ENCODE assay signal across 23 cellular contexts in genomic region chr5:72607381-72607780, GRCh38.
"Had no signal": no experiment of that assay in that cellular context is flagged by ENCODE, and none has a peak within 500 bp of the region (broad histone marks: within the 10 kb centered on the region; RNA-seq: fewer than 3 reads in every experiment).

No MANE protein-coding gene starts in this region.

- H3K4me3 Mint-ChIP-seq: activated CD8-positive, alpha-beta memory T cell treated with anti-CD3 and anti-CD28 coated beads, Interleukin-2, amount 10 ng/mL, durations not matched to agents 7 days and 5 days; activated naive CD4-positive, alpha-beta T cell treated with anti-CD3 and anti-CD28 coated beads, Interleukin-2, amount 50 U/mL, for 24 hours; activated T-cell treated with anti-CD3 and anti-CD28 coated beads, Interleukin-2, amount 50 U/mL, for 24 hours; activated T-helper 1 cell treated with anti-CD3 and anti-CD28 coated beads, Interleukin-12 subunit alpha, Interleukin-12 subunit beta, Interleukin-2, Interleukin-4 antibody, amounts not matched to agents 30 ng/mL and 10 ng/mL and 1 ng/mL, durations not matched to agents 14 hours and 24 hours and 36 hours; T-helper 1 cell treated with Interleukin-12 subunit alpha and Interleukin-12 subunit beta and Interleukin-4 antibody, amounts not matched to agents 30 μg/mL and 1 μg/mL, for 36 hours had no signal

- H3K4me3 ChIP-seq: cardiac muscle cell, MG63, Peyer's patch, SJSA1 had no signal

- H3K36me3 Mint-ChIP-seq: activated CD8-positive, alpha-beta memory T cell treated with anti-CD3 and anti-CD28 coated beads, Interleukin-2, amount 10 ng/mL, durations not matched to agents 7 days and 5 days; activated naive CD4-positive, alpha-beta T cell treated with anti-CD3 and anti-CD28 coated beads, Interleukin-2, amount 50 U/mL, for 24 hours had no signal

- H3K27ac Mint-ChIP-seq: activated CD8-positive, alpha-beta memory T cell treated with anti-CD3 and anti-CD28 coated beads, Interleukin-2, amount 10 ng/mL, durations not matched to agents 7 days and 5 days; activated naive CD4-positive, alpha-beta T cell treated with anti-CD3 and anti-CD28 coated beads, Interleukin-2, amount 50 U/mL, for 24 hours; activated T-cell treated with anti-CD3 and anti-CD28 coated beads, Interleukin-2, amount 50 U/mL, for 24 hours; activated T-helper 1 cell treated with anti-CD3 and anti-CD28 coated beads, Interleukin-12 subunit alpha, Interleukin-12 subunit beta, Interleukin-2, Interleukin-4 antibody, amounts not matched to agents 30 ng/mL and 10 ng/mL and 1 ng/mL, durations not matched to agents 14 hours and 24 hours and 36 hours; T-helper 1 cell treated with Interleukin-12 subunit alpha and Interleukin-12 subunit beta and Interleukin-4 antibody, amounts not matched to agents 30 μg/mL and 1 μg/mL, for 36 hours had no signal

- H3K9me3 Mint-ChIP-seq: activated naive CD4-positive, alpha-beta T cell treated with anti-CD3 and anti-CD28 coated beads, Interleukin-2, amount 50 U/mL, for 24 hours; activated T-cell treated with anti-CD3 and anti-CD28 coated beads, Interleukin-2, amount 50 U/mL, for 24 hours; activated T-helper 1 cell treated with anti-CD3 and anti-CD28 coated beads, Interleukin-12 subunit alpha, Interleukin-12 subunit beta, Interleukin-2, Interleukin-4 antibody, amounts not matched to agents 30 ng/mL and 10 ng/mL and 1 ng/mL, durations not matched to agents 14 hours and 24 hours and 36 hours; T-helper 1 cell treated with Interleukin-12 subunit alpha and Interleukin-12 subunit beta and Interleukin-4 antibody, amounts not matched to agents 30 μg/mL and 1 μg/mL, for 36 hours had no signal

- H3K36me3 ChIP-seq: cardiac muscle cell, MG63, Peyer's patch, SJSA1 had no signal

- H3K27me3 ChIP-seq: cardiac muscle cell, MG63, Peyer's patch, SJSA1 had no signal

- H3K9me3 ChIP-seq: MG63, Peyer's patch, SJSA1 had no signal

- H3K27ac ChIP-seq: cardiac muscle cell, Peyer's patch, SJSA1 had no signal

- DNase-seq: activated CD4-positive, alpha-beta T cell treated with anti-CD3 and anti-CD28 coated beads for 4 hours; activated CD4-positive, alpha-beta T cell treated with anti-CD3 and anti-CD28 coated beads, Interleukin-2, amount 50 U/mL, for 48 hours; activated CD8-positive, alpha-beta memory T cell treated with anti-CD3 and anti-CD28 coated beads, Interleukin-2, amount 10 ng/mL, durations not matched to agents 7 days and 5 days; activated effector memory CD4-positive, alpha-beta T cell treated with Interleukin-2 at 50 U/mL for 16 hours; activated naive CD4-positive, alpha-beta T cell; activated T-cell treated with anti-CD3 and anti-CD28 coated beads, Interleukin-2, amount 50 U/mL, for 24 hours; aorta; MG63; MV-4-11; NCI-H1092 treated with DMSO at 0.1 percent for 48 hours; NCI-H1417 treated with DMSO at 0.1 percent for 48 hours; NCI-H1694; NCI-H2029; NCI-H2107; NCI-H345; NCI-H510A; Peyer's patch; SHP77 had no signal

- H3K4me1 Mint-ChIP-seq: activated CD8-positive, alpha-beta memory T cell treated with anti-CD3 and anti-CD28 coated beads, Interleukin-2, amount 10 ng/mL, durations not matched to agents 7 days and 5 days had no signal

- H3K4me1 ChIP-seq: Peyer's patch had no signal
